ENCODE assay signal across 8 cellular contexts in the genomic region with DNA sequence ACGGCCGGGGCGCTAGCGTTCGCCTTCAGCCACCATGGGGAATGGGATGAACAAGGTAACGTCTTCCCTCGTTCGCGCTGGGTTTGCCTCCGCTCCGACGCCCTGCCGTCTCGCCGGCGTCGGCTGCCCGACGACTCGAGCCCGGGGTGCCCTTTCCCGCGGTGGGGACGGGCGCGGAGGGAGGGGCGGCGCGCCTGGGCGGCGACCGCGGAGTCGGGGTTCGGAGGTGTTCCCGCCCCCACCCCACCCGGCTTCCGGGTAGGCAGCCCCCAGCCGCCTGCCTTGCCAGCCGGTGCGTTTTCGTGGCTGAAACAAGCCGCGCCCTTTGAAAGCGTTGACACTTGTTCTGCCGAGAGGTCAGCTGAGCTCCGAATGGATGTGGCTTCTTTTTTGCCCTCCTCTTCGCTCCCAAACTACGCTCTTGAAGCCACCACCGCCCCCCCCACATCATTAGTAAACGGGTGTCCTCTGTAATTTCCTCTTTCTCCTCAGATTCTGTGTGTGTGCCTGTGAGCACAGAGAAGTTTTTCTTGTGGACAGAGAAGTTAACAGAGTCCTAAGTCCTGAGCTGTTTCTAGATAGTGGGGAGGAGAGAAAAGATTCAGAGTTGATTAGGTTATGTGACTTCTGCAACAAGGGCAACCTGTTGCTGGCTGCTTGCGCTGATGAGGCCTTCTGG. TPM values are rescaled to one million over a fixed set of nuclear protein-coding genes. Genes with fewer than 3 reads are reported as not detected.
DNase-seq lines count a peak whose midpoint lies in the region; ATAC-seq, FAIRE-seq and TF ChIP-seq lines count a peak whose summit lies in the region.

No MANE protein-coding gene starts in this region.

- H3K4me3 Mint-ChIP-seq in type B pancreatic cell, result peak overlapping the region; percentile 97

- TF ChIP-seq CTCF in foreskin keratinocyte (conservative IDR thresholded peaks at IDR 0.05), result no peak
- no peak for TF ChIP-seq CTCF in pancreas (IDR thresholded peaks at IDR 0.05)
- peak; percentile 21 for TF ChIP-seq CTCF in type B pancreatic cell (conservative IDR thresholded peaks at IDR 0.05)

- H3K27me3 Mint-ChIP-seq in type B pancreatic cell, result peaks cover 8% of the 10 kb centered on the region

- intact Hi-C loops in pancreas (cut with DNase I), result no loop called here

- peak overlapping the region; percentile 60 to 78 (median 71) for H3K4me3 ChIP-seq in BLaER1 treated with 17β-estradiol and CSF1 and Interleukin-3, amounts not matched to agents 10 nM and 100 nM
- peak overlapping the region; percentile 45 to 66 (median 62) for H3K4me3 ChIP-seq in pancreas

- peaks cover 0 to 11% (median 0%) of the 10 kb centered on the region in 11 experiments; a peak in 8 of 22 replicates for H3K9me3 ChIP-seq in BLaER1 treated with 17β-estradiol and CSF1 and Interleukin-3, amounts not matched to agents 10 nM and 100 nM (replicated peaks in 1 of 11)
- H3K9me3 ChIP-seq in pancreas, result no peaks in the 10 kb centered on the region

- H3K4me1 ChIP-seq in BLaER1 treated with 17β-estradiol and CSF1 and Interleukin-3, amounts not matched to agents 10 nM and 100 nM, result peaks cover 60 to 82% (median 70%) of the 10 kb centered on the region in 10 experiments
- peaks cover 3% of the 10 kb centered on the region for H3K4me1 ChIP-seq in foreskin keratinocyte
- peaks cover under 1 to 26% (median 13%) of the 10 kb centered on the region in 3 donors for H3K4me1 ChIP-seq in pancreas

- H3K27me3 ChIP-seq in BLaER1 treated with 17β-estradiol and CSF1 and Interleukin-3, amounts not matched to agents 10 nM and 100 nM, result no peaks in the 10 kb centered on the region
- H3K27me3 ChIP-seq in foreskin keratinocyte, result no peaks in the 10 kb centered on the region
- H3K27me3 ChIP-seq in pancreas, result no peaks in the 10 kb centered on the region

- H3K9me3 Mint-ChIP-seq in type B pancreatic cell, result no peaks in the 10 kb centered on the region

- FAIRE-seq in pancreas (lab: Jason Lieb, UNC), result no peak

- H3K36me3 Mint-ChIP-seq in type B pancreatic cell, result no peaks in the 10 kb centered on the region

- H3K27ac Mint-ChIP-seq in type B pancreatic cell, result peak overlapping the region; percentile 82

- peak overlapping the region; percentile 84 to 96 (median 91) for H3K27ac ChIP-seq in BLaER1 treated with 17β-estradiol and CSF1 and Interleukin-3, amounts not matched to agents 10 nM and 100 nM
- H3K27ac ChIP-seq in foreskin keratinocyte (peak overlapping the region; percentile 95), pancreas (peak overlapping the region; percentile 90 to 99 (median 96))

- no peaks in the 10 kb centered on the region for H3K36me3 ChIP-seq in BLaER1 treated with 17β-estradiol and CSF1 and Interleukin-3, amounts not matched to agents 10 nM and 100 nM
- no peaks in the 10 kb centered on the region for H3K36me3 ChIP-seq in pancreas

- H3K4me1 Mint-ChIP-seq in type B pancreatic cell (ENCODE audit: unreplicated experiment), result peaks cover 9% of the 10 kb centered on the region

- H4K20me1 ChIP-seq in BLaER1 treated with 17β-estradiol and CSF1 and Interleukin-3, amounts not matched to agents 10 nM and 100 nM, result no peaks in the 10 kb centered on the region

- WGBS in pancreas, 2 donors, result 21 to 30% methylated on average over 52 of the region's 52 CpGs

- peak; percentile 26 for ATAC-seq in GM21423 (IDR thresholded peaks at IDR 0.05; ENCODE audit: unreplicated experiment)
- ATAC-seq in foreskin keratinocyte, result peak; percentile 23
- ATAC-seq in pancreas, result peak; percentile 28 to 61 (median 46)

- peak overlapping the region; percentile 79 to 93 (median 87) for H3K4me2 ChIP-seq in BLaER1 treated with 17β-estradiol and CSF1 and Interleukin-3, amounts not matched to agents 10 nM and 100 nM

- H3K9ac ChIP-seq in BLaER1 treated with 17β-estradiol and CSF1 and Interleukin-3, amounts not matched to agents 10 nM and 100 nM, result peak overlapping the region; percentile 86 to 95 (median 89)

- peak; percentile 33 for DNase-seq in HuH-7.5 (ENCODE audit: low spot score)
- DNase-seq in activated T-cell treated with anti-CD3 and anti-CD28 coated beads for 4 hours, result peak; percentile 69
- peak; percentile 19 to 47 for DNase-seq in foreskin keratinocyte
- peak; percentile 58 to 85 (median 76) for DNase-seq in pancreas
- no peak for DNase-seq in type B pancreatic cell (ENCODE audit: extremely low spot score, unreplicated experiment)
- no peak for DNase-seq in kidney glomerular epithelial cell (lab: John Stamatoyannopoulos, UW)

RNA-seq across cellular contexts. Expression of a gene that starts 0.4 kb away (rescaled TPM):
- total RNA-seq in foreskin keratinocyte, result 20.6 and 22.2 TPM in 2 replicates
- 24.9 and 25.0 TPM in 2 replicates for polyA plus RNA-seq in foreskin keratinocyte
- 10 to 100 TPM; 21.1 to 32.9 (median 27.4) TPM for total RNA-seq in pancreas
- 10 to 100 TPM; 16.4 to 20.6 TPM for polyA plus RNA-seq in pancreas
- total RNA-seq in type B pancreatic cell (ENCODE audit: low replicate concordance), result 20.2 and 25.0 TPM in 2 replicates

Comparison
In these comparisons a context has a peak if more than half of its experiments do, and no peak if none do; other contexts are left out.
1. DNase-seq: peak in HuH-7.5 (single experiment), activated T-cell treated with anti-CD3 and anti-CD28 coated beads for 4 hours (single experiment), foreskin keratinocyte (2 of 2) and pancreas (6 of 6); none in type B pancreatic cell (single experiment) and kidney glomerular epithelial cell (single experiment).
2. Peak in every context shown above with its lines, with median percentiles within 50 percentile points of each other: H3K27ac ChIP-seq and ATAC-seq.